20 cellular contexts compared by ENCODE assay signal in the genomic region with DNA sequence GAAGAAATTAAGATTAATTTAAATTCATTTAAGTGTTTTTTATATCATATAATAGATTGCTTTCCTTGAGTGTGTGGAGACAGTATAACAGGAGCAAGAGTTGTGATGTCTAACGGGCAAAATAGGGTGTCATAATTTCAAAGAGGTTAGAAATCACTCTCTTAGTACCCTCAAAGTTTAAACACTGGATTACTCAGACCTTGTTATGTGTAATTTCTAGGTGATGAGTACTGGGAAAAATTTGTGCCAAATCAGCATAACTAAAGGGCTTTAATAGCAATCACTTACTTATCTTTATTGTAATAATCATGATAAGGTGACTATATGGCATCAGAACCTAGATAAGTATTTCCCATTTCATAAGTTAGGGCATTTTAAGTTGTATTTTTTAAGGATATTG.
"Had no signal": no experiment of that assay in that cellular context is flagged by ENCODE, and none has a peak within 500 bp of the region (broad histone marks: within the 10 kb centered on the region; RNA-seq: fewer than 3 reads in every experiment).

No MANE protein-coding gene starts in this region.

- H3K4me3 ChIP-seq: esophagus squamous epithelium, left lung, psoas muscle, SJSA1, stomach, thyroid gland had no signal

- H3K27me3 ChIP-seq: brain microvascular endothelial cell, esophagus squamous epithelium, left lung, stomach, thyroid gland had no signal

- H3K9me3 Mint-ChIP-seq: activated CD8-positive, alpha-beta T cell treated with anti-CD3 and anti-CD28 coated beads for 36 hours; activated T-helper 2 cell treated with anti-CD3 and anti-CD28 coated beads, Interferon-gamma antibody, Interleukin-2, Interleukin-4, amounts not matched to agents 10 μg/mL and 5 μg/mL and 100 μg/mL, durations not matched to agents 14 hours and 24 hours and 36 hours; nephron progenitor cell; T-helper 2 cell treated with Interferon-gamma antibody and Interleukin-4, amounts not matched to agents 5 μg/mL and 100 μg/mL, for 36 hours had no signal

- H3K4me1 ChIP-seq: esophagus squamous epithelium, foreskin keratinocyte, psoas muscle, SJSA1, thyroid gland had no signal

- H3K27ac Mint-ChIP-seq: activated CD8-positive, alpha-beta T cell treated with anti-CD3 and anti-CD28 coated beads for 36 hours; activated T-helper 2 cell treated with anti-CD3 and anti-CD28 coated beads, Interferon-gamma antibody, Interleukin-2, Interleukin-4, amounts not matched to agents 10 μg/mL and 5 μg/mL and 100 μg/mL, durations not matched to agents 14 hours and 24 hours and 36 hours; nephron progenitor cell; T-helper 2 cell treated with Interferon-gamma antibody and Interleukin-4, amounts not matched to agents 5 μg/mL and 100 μg/mL, for 36 hours had no signal

- H3K27me3 Mint-ChIP-seq: activated CD8-positive, alpha-beta T cell treated with anti-CD3 and anti-CD28 coated beads for 36 hours had no signal

- H3K4me1 Mint-ChIP-seq: nephron progenitor cell had no signal

- H3K9me3 ChIP-seq: esophagus squamous epithelium, left lung, psoas muscle, SJSA1, stomach, thyroid gland had no signal

- DNase-seq: activated CD8-positive, alpha-beta memory T cell treated with anti-CD3 and anti-CD28 coated beads, Interleukin-2, amount 50 U/mL, for 4 hours; activated CD8-positive, alpha-beta T cell treated with anti-CD3 and anti-CD28 coated beads for 36 hours; activated naive CD4-positive, alpha-beta T cell treated with anti-CD3 and anti-CD28 coated beads, Interleukin-2, amount 50 U/mL, for 16 hours; brain microvascular endothelial cell; esophagus squamous epithelium; foreskin keratinocyte; head of caudate nucleus; islet precursor cell; left lung; mesendoderm; nephron progenitor cell; psoas muscle; stimulated activated CD4-positive, alpha-beta T cell treated with anti-CD3 and anti-CD28 coated beads, Interleukin-15, amount 100 ng/mL, for 24 hours; stimulated activated CD4-positive, alpha-beta T cell treated with anti-CD3 and anti-CD28 coated beads, Interleukin-4, amount 100 ng/mL, for 24 hours; stomach; SW 1271; thyroid gland had no signal

- H3K27ac ChIP-seq: brain microvascular endothelial cell, foreskin keratinocyte, left lung, psoas muscle, SJSA1, thyroid gland had no signal

- ATAC-seq: activated CD8-positive, alpha-beta T cell treated with anti-CD3 and anti-CD28 coated beads for 36 hours; foreskin keratinocyte; psoas muscle had no signal

- H3K4me3 Mint-ChIP-seq: activated CD8-positive, alpha-beta T cell treated with anti-CD3 and anti-CD28 coated beads for 36 hours; nephron progenitor cell; T-helper 2 cell treated with Interferon-gamma antibody and Interleukin-4, amounts not matched to agents 5 μg/mL and 100 μg/mL, for 36 hours had no signal

- H3K36me3 ChIP-seq: brain microvascular endothelial cell, esophagus squamous epithelium, left lung, SJSA1, stomach, thyroid gland had no signal
